8 cellular contexts compared by ENCODE assay signal in the genomic region with DNA sequence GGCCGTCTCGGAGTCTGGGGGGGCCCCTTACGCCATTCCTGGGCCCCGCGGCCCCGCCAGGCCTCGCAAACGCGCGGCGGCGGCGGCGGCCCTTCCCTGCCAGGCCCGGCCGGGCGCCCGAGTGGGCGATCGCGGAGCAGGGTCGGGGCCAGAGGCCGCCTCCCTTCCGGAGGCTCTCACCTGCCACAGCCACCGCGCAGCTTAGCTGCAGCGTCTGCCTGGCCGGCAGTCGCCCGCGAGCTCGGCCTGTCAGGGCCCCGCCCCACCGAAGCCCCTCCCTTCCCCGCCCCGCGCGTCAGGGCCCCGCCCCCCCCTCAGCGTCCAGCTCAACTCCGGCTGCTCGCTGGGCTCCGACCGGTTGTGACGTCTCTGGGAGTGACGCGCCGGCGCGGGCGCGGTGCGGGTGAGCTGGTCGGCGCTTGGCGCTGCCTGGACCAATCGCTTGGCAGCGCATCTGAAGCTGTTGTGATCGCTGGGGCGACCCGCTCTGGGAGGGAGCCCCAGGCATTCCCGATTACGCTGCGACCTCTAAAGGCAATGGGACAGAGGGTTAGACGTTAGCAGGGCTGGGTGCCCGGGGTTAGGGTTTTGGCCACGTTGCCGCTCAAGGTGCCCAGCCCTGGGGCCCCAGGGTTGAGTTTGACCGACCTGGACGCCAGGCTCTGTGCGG. TPM values are rescaled to one million over a fixed set of nuclear protein-coding genes. Genes with fewer than 3 reads are reported as not detected.
DNase-seq lines count a peak whose midpoint lies in the region; ATAC-seq and TF ChIP-seq lines count a peak whose summit lies in the region.

A gene with protein sequence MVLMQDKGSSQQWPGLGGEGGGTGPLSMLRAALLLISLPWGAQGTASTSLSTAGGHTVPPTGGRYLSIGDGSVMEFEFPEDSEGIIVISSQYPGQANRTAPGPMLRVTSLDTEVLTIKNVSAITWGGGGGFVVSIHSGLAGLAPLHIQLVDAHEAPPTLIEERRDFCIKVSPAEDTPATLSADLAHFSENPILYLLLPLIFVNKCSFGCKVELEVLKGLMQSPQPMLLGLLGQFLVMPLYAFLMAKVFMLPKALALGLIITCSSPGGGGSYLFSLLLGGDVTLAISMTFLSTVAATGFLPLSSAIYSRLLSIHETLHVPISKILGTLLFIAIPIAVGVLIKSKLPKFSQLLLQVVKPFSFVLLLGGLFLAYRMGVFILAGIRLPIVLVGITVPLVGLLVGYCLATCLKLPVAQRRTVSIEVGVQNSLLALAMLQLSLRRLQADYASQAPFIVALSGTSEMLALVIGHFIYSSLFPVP (minus strand): TSS at position 216 of the 670 bp plus-strand sequence. CDS start 1,689 bp downstream, outside the sequence.

- H3K14ac ChIP-seq in neuronal stem cell (ENCODE audit: low read length), result peak within 1 kb of the TSS; percentile 38

- TF ChIP-seq CTCF in GM06990 (IDR thresholded peaks at IDR 0.05; ENCODE audit: insufficient read depth, low read length, poor library complexity, severe bottlenecking), result no peak
- TF ChIP-seq CTCF in gastroesophageal sphincter (IDR thresholded peaks at IDR 0.05), result peak in 2 of 4 experiments; percentile 8 to 23

- no peak within 1 kb of the TSS for H2BK15ac ChIP-seq in neuronal stem cell (ENCODE audit: low read length)

- H3K4me3 Mint-ChIP-seq in activated naive CD4-positive, alpha-beta T cell treated with anti-CD3 and anti-CD28 coated beads, Interleukin-2, amount 10 ng/mL, durations not matched to agents 7 days and 5 days, result peak within 1 kb of the TSS; percentile 86

- no peaks in the 10 kb centered on the region for H3K9me3 ChIP-seq in SK-N-MC (ENCODE audit: low read depth, low read length)
- no peaks in the 10 kb centered on the region for H3K9me3 ChIP-seq in gastroesophageal sphincter
- H3K9me3 ChIP-seq in neuronal stem cell (replicated peaks in 1 of 2; ENCODE audit: control insufficient read depth in 2 of 2, insufficient read depth in 1 of 2, low read depth in 1 of 2, low read length in 2 of 2), result no peaks in the 10 kb centered on the region
- no peaks in the 10 kb centered on the region for H3K9me3 ChIP-seq in subcutaneous abdominal adipose tissue (ENCODE audit: control insufficient read depth in 5 of 5, low read length in 5 of 5)

- H4K91ac ChIP-seq in neuronal stem cell (ENCODE audit: low read depth, low read length, poor library complexity), result no peak within 1 kb of the TSS

- H3K27ac Mint-ChIP-seq in activated naive CD4-positive, alpha-beta T cell treated with anti-CD3 and anti-CD28 coated beads, Interleukin-2, amount 10 ng/mL, durations not matched to agents 7 days and 5 days, result peak within 1 kb of the TSS; percentile 97

- CTCF ChIA-PET in activated naive CD4-positive, alpha-beta T cell treated with anti-CD3 and anti-CD28 coated beads, Interleukin-2, amount 10 ng/mL, durations not matched to agents 7 days and 5 days (lab: Charles Lee), result interaction anchor here (0.8 kb wide), 1 partner anchor 117 kb away, joined by 4 read pairs; the partner anchor contains the start of gene FLNA

- H3K27me3 ChIP-seq in GM06990 (replicated peaks; ENCODE audit: control insufficient read depth, insufficient read depth, low read length), result no peaks in the 10 kb centered on the region
- no peaks in the 10 kb centered on the region for H3K27me3 ChIP-seq in gastroesophageal sphincter
- no peaks in the 10 kb centered on the region for H3K27me3 ChIP-seq in neuronal stem cell (ENCODE audit: control insufficient read depth in 3 of 3, insufficient read depth in 3 of 3, low read depth in 1 of 3, low read length in 3 of 3)
- H3K27me3 ChIP-seq in subcutaneous abdominal adipose tissue (ENCODE audit: control insufficient read depth in 5 of 5, insufficient read depth in 4 of 5, low read length in 5 of 5), result peaks cover 0 to 12% (median 9%) of the 10 kb centered on the region in 5 donors

- peaks cover 27% of the 10 kb centered on the region for H3K4me1 Mint-ChIP-seq in activated naive CD4-positive, alpha-beta T cell treated with anti-CD3 and anti-CD28 coated beads, Interleukin-2, amount 10 ng/mL, durations not matched to agents 7 days and 5 days

- H3K79me1 ChIP-seq in neuronal stem cell (ENCODE audit: low read depth, low read length), result no peaks in the 10 kb centered on the region

- no peak within 1 kb of the TSS for H2BK120ac ChIP-seq in neuronal stem cell (ENCODE audit: low read depth, low read length)

- H3K27ac ChIP-seq in SK-N-MC (peak within 1 kb of the TSS; percentile 64; the same call in 1 of the 2 replicates), gastroesophageal sphincter (peak within 1 kb of the TSS; percentile 90 to 97 (median 96)), neuronal stem cell (replicated peaks; ENCODE audit: low read length) (peak within 1 kb of the TSS; percentile 70), subcutaneous abdominal adipose tissue (ENCODE audit: low read depth, low read length) (peak within 1 kb of the TSS; percentile 69)

- ATAC-seq in HG02588 (IDR thresholded peaks at IDR 0.05; ENCODE audit: unreplicated experiment) (peak; percentile 73), gastroesophageal sphincter (peak; percentile 93)

- H4K8ac ChIP-seq in neuronal stem cell (ENCODE audit: low read depth, low read length), result no peak within 1 kb of the TSS

- H3K9me3 Mint-ChIP-seq in activated naive CD4-positive, alpha-beta T cell treated with anti-CD3 and anti-CD28 coated beads, Interleukin-2, amount 10 ng/mL, durations not matched to agents 7 days and 5 days, result no peaks in the 10 kb centered on the region

- no peak within 1 kb of the TSS for H3K4ac ChIP-seq in neuronal stem cell (ENCODE audit: low read length)

- peak within 1 kb of the TSS; percentile 77 for H3K9ac ChIP-seq in SK-N-MC (ENCODE audit: insufficient read length)
- peak within 1 kb of the TSS; percentile 63 for H3K9ac ChIP-seq in neuronal stem cell (ENCODE audit: low read depth, low read length, poor library complexity)
- H3K9ac ChIP-seq in subcutaneous abdominal adipose tissue (ENCODE audit: low read length in 5 of 5), result peak within 1 kb of the TSS; percentile 38 to 76 (median 70)

- no peak within 1 kb of the TSS for H2AK5ac ChIP-seq in neuronal stem cell (ENCODE audit: low read depth, low read length)

- no peak within 1 kb of the TSS for H2BK12ac ChIP-seq in neuronal stem cell (ENCODE audit: low read length)

- 0 to 58% methylated on average over 3 to 8 of the region's 71 CpGs for WGBS in gastroesophageal sphincter (ENCODE audit: low coverage in 1 of 2), 2 donors
- no CpG with 5 or more reads among the region's 71 CpGs for WGBS in neuronal stem cell (ENCODE audit: extremely low coverage in 2 of 2, insufficient read length in 2 of 2, insufficient replicate concordance in 1 of 2), 2 donors

- DNase-seq in GM06990 (ENCODE audit: extremely low read depth, insufficient read length), result peak; percentile 97
- DNase-seq in NCI-H1048 (lab: John Stamatoyannopoulos, UW), result peak; percentile 42
- DNase-seq in SK-N-MC (ENCODE audit: low read depth, low spot score), result peak; percentile 22
- DNase-seq in activated naive CD4-positive, alpha-beta T cell treated with anti-CD3 and anti-CD28 coated beads, Interleukin-2, amount 10 ng/mL, durations not matched to agents 7 days and 5 days, result peak; percentile 92
- DNase-seq in neuronal stem cell (ENCODE audit: low spot score), result peak; percentile 86

- H3K23ac ChIP-seq in neuronal stem cell (ENCODE audit: low read depth, low read length, poor library complexity), result no peak within 1 kb of the TSS

- peaks cover 7% of the 10 kb centered on the region for H3K36me3 Mint-ChIP-seq in activated naive CD4-positive, alpha-beta T cell treated with anti-CD3 and anti-CD28 coated beads, Interleukin-2, amount 10 ng/mL, durations not matched to agents 7 days and 5 days

- TF ChIP-seq POLR2A in gastroesophageal sphincter (IDR thresholded peaks at IDR 0.05), result peak; percentile 91 to 92

- H3K36me3 ChIP-seq in GM06990 (ENCODE audit: control insufficient read depth, insufficient read depth, low read length) (peaks cover 2% of the 10 kb centered on the region; the same call in 1 of the 2 replicates), SK-N-MC (ENCODE audit: insufficient read depth, low read length) (no peaks in the 10 kb centered on the region; the same call in 1 of the 2 replicates), gastroesophageal sphincter (peaks cover 0 to 17% of the 10 kb centered on the region in 2 donors), neuronal stem cell (replicated peaks in 1 of 2; ENCODE audit: control insufficient read depth in 2 of 2, insufficient read depth in 2 of 2, low read length in 2 of 2) (peaks cover 0 to 8% of the 10 kb centered on the region in 2 donors), subcutaneous abdominal adipose tissue (ENCODE audit: control insufficient read depth in 5 of 5, insufficient read depth in 5 of 5, low read length in 5 of 5) (peaks cover 0 to 15% (median 9%) of the 10 kb centered on the region in 5 donors)

- H2BK5ac ChIP-seq in neuronal stem cell (ENCODE audit: low read length), result no peak within 1 kb of the TSS

- peak within 1 kb of the TSS; percentile 83 for H3K18ac ChIP-seq in neuronal stem cell (ENCODE audit: low read length)

- no peak for TF ChIP-seq EP300 in gastroesophageal sphincter (IDR thresholded peaks at IDR 0.05)

- H2AFZ ChIP-seq in neuronal stem cell (ENCODE audit: low read length), result peak within 1 kb of the TSS; percentile 87

- H3K4me1 ChIP-seq in gastroesophageal sphincter (peaks cover 0 to 39% (median under 1%) of the 10 kb centered on the region in 3 donors), neuronal stem cell (ENCODE audit: control insufficient read depth in 2 of 2, insufficient read depth in 1 of 2, low read depth in 1 of 2, low read length in 2 of 2) (peaks cover 0 to 4% of the 10 kb centered on the region in 2 donors), subcutaneous abdominal adipose tissue (ENCODE audit: control insufficient read depth in 5 of 5, insufficient read depth in 5 of 5, low read length in 5 of 5) (peaks cover 0 to 39% (median 22%) of the 10 kb centered on the region in 5 donors)

- peak within 1 kb of the TSS; percentile 73 for H3K4me3 ChIP-seq in GM06990 (replicated peaks; ENCODE audit: low read depth, low read length)
- H3K4me3 ChIP-seq in SK-N-MC, result peak within 1 kb of the TSS; percentile 79
- H3K4me3 ChIP-seq in gastroesophageal sphincter, result peak within 1 kb of the TSS; percentile 64 to 74
- H3K4me3 ChIP-seq in neuronal stem cell (ENCODE audit: low read length in 2 of 2), result peak within 1 kb of the TSS; percentile 57 to 84
- H3K4me3 ChIP-seq in subcutaneous abdominal adipose tissue (ENCODE audit: low read depth in 1 of 5, low read length in 5 of 5), result peak within 1 kb of the TSS; percentile 60 to 81 (median 69)

- H3K27me3 Mint-ChIP-seq in activated naive CD4-positive, alpha-beta T cell treated with anti-CD3 and anti-CD28 coated beads, Interleukin-2, amount 10 ng/mL, durations not matched to agents 7 days and 5 days, result no peaks in the 10 kb centered on the region

- H3K4me2 ChIP-seq in neuronal stem cell (ENCODE audit: insufficient read depth, low read length, poor library complexity, severe bottlenecking), result peak within 1 kb of the TSS; percentile 80

RNA-seq across cellular contexts. Expression of the gene that starts here (rescaled TPM):
- total RNA-seq in gastroesophageal sphincter, result 10 to 100 TPM; 21.7 to 40.0 (median 31.8) TPM
- polyA plus RNA-seq in neuronal stem cell (2013, experiment 1 of 2), result 4.4 TPM
- 4.5 TPM for polyA plus RNA-seq in neuronal stem cell (2013, experiment 2 of 2)

Comparison
In these comparisons a context has a peak if more than half of its experiments do, and no peak if none do; other contexts are left out.
1. Peak in every context shown above with its lines: DNase-seq, ATAC-seq, H3K4me3 ChIP-seq and H3K27ac ChIP-seq.
2. DNase-seq: peak in every context shown above with its lines; median percentile 97 in GM06990; 92 in activated naive CD4-positive, alpha-beta T cell treated with anti-CD3 and anti-CD28 coated beads, Interleukin-2, amount 10 ng/mL, durations not matched to agents 7 days and 5 days; 86 in neuronal stem cell; 42 in NCI-H1048; 22 in SK-N-MC.